In genomic region chr14:21436567-21437062, GRCh38 we compare ENCODE assay signal across 8 cellular contexts. TPM values are rescaled to one million over a fixed set of nuclear protein-coding genes. Genes with fewer than 3 reads are reported as not detected.
A peak's percentile ranks its signal among the peaks of the same experiment; 100 is the strongest.
DNase-seq lines count a peak whose midpoint lies in the region; ATAC-seq and TF ChIP-seq lines count a peak whose summit lies in the region.

No MANE protein-coding gene starts in this region.

- DNase-seq in NCI-H1694 treated with DMSO at 0.1 percent for 48 hours (lab: John Stamatoyannopoulos, UW) (peak; percentile 33), NCI-H1694 (lab: John Stamatoyannopoulos, UW) (no peak), Peyer's patch (no peak), fibroblast of pulmonary artery (ENCODE audit: low read depth) (no peak), psoas muscle (no peak), SW 1271 (lab: John Stamatoyannopoulos, UW) (no peak), anterior cingulate cortex (lab: John Stamatoyannopoulos, UW) (no peak)

- H3K4me3 ChIP-seq in Peyer's patch (peak overlapping the region; percentile 63 to 99 (median 90)), fibroblast of pulmonary artery (replicated peaks; ENCODE audit: low read depth, low read length) (peak overlapping the region; percentile 85), psoas muscle (peak overlapping the region; percentile 84)

- peaks cover 0 to 18% (median 3%) of the 10 kb centered on the region in 4 donors for H3K4me1 ChIP-seq in Peyer's patch
- peaks cover 17% of the 10 kb centered on the region for H3K4me1 ChIP-seq in psoas muscle

- ATAC-seq in psoas muscle (no peak), GM18907 (IDR thresholded peaks at IDR 0.05; ENCODE audit: unreplicated experiment) (no peak)

- H3K9me3 ChIP-seq in Peyer's patch: no peaks in the 10 kb centered on the region
- no peaks in the 10 kb centered on the region for H3K9me3 ChIP-seq in psoas muscle

- TF ChIP-seq CTCF in Peyer's patch (IDR thresholded peaks at IDR 0.05) (no peak), fibroblast of pulmonary artery (IDR thresholded peaks at IDR 0.05; ENCODE audit: low read length, missing control alignments) (no peak), psoas muscle (IDR thresholded peaks at IDR 0.05) (no peak)

- 0 to 1% (median 1%) methylated on average over 11 of the region's 11 CpGs for WGBS in psoas muscle, 3 donors

- TF ChIP-seq POLR2A in Peyer's patch (IDR thresholded peaks at IDR 0.05): no peak

- H3K27me3 ChIP-seq in Peyer's patch (no peaks in the 10 kb centered on the region), psoas muscle (ENCODE audit: insufficient read depth in 3 of 3, low read length in 2 of 3) (no peaks in the 10 kb centered on the region)

- H3K27ac ChIP-seq in Peyer's patch (peak overlapping the region; percentile 76 to 93 (median 84)), psoas muscle (peak overlapping the region; percentile 89)

- intact Hi-C loops in psoas muscle (cut with DNase I): loop anchor here (2.0 kb wide), 1 partner anchor 18 kb away; no protein-coding TSS in a partner anchor

- H3K36me3 ChIP-seq in Peyer's patch: peaks cover 0 to 2% (median 0%) of the 10 kb centered on the region in 3 donors
- H3K36me3 ChIP-seq in psoas muscle (ENCODE audit: insufficient read depth in 1 of 2, low read depth in 1 of 2): peaks cover 0 to 1% of the 10 kb centered on the region in 2 donors

RNA-seq across cellular contexts. Expression of gene CHD8, which starts 19.3 kb away (rescaled TPM):
- total RNA-seq in Peyer's patch (100 to 1,000 TPM in 1 of 4 donors, 10 to 100 TPM in 3; 46.2 to 112 (median 78.4) TPM), psoas muscle (10 to 100 TPM; 27.1 to 40.1 (median 36.1) TPM)
- 10 to 100 TPM; 11.5 to 23.6 (median 18.2) TPM for polyA plus RNA-seq in psoas muscle

RNA-seq across cellular contexts. Expression of gene RAB2B, which starts 40.1 kb away (rescaled TPM):
- total RNA-seq in Peyer's patch (10 to 100 TPM in 3 of 4 donors, 1 to 10 TPM in 1; 7.4 to 22.4 (median 20.8) TPM), psoas muscle (10 to 100 TPM in 1 of 4 donors, 1 to 10 TPM in 3; 5.7 to 11.1 (median 7.4) TPM)
- polyA plus RNA-seq in psoas muscle: 1 to 10 TPM; 3.6 to 7.9 (median 5.1) TPM

RNA-seq across cellular contexts. Expression of gene TOX4, which starts 40.4 kb away (rescaled TPM):
- 10 to 100 TPM; 31.4 to 74.5 (median 61.7) TPM for total RNA-seq in Peyer's patch
- total RNA-seq in psoas muscle: 100 to 1,000 TPM in 3 of 4 donors, 10 to 100 TPM in 1; 98.8 to 146 (median 117) TPM
- polyA plus RNA-seq in psoas muscle: 10 to 100 TPM; 37.0 to 86.6 (median 57.4) TPM

RNA-seq across cellular contexts. Expression of gene SUPT16H, which starts 52.8 kb away (rescaled TPM):
- total RNA-seq in Peyer's patch: 10 to 100 TPM; 25.7 to 86.6 (median 37.5) TPM
- 10 to 100 TPM; 23.6 to 29.2 (median 26.8) TPM for total RNA-seq in psoas muscle
- polyA plus RNA-seq in psoas muscle: 10 to 100 TPM; 24.8 to 42.0 (median 32.2) TPM
